In genomic region chr1:2050482-2050792, GRCh38 we compare ENCODE assay signal across 8 cellular contexts. TPM values are rescaled to one million over a fixed set of nuclear protein-coding genes. Genes with fewer than 3 reads are reported as not detected.
DNase-seq lines count a peak whose midpoint lies in the region; ATAC-seq, FAIRE-seq and TF ChIP-seq lines count a peak whose summit lies in the region.

No MANE protein-coding gene starts in this region.

- no peak for TF ChIP-seq POLR2A in GM12891 (IDR thresholded peaks at IDR 0.05; ENCODE audit: low read depth, low read length)

- H3K27me3 Mint-ChIP-seq in natural killer cell (ENCODE audit: low read depth in 2 of 2): peaks cover 5 to 20% of the 10 kb centered on the region in 2 donors

- no peak for FAIRE-seq in GM12891 (lab: Jason Lieb, UNC)

- peak overlapping the region; percentile 50 for H3K4me3 Mint-ChIP-seq in natural killer cell

- no peak for TF ChIP-seq CTCF in natural killer cell (IDR thresholded peaks at IDR 0.05)

- DNase-seq in DMS79 treated with DMSO at 0.1 percent for 48 hours (lab: John Stamatoyannopoulos, UW) (peak; percentile 64), NCI-H2171 treated with DMSO at 0.1 percent for 48 hours (lab: John Stamatoyannopoulos, UW) (peak; percentile 34), natural killer cell (no peak), NCI-H1092 treated with DMSO at 0.1 percent for 48 hours (lab: John Stamatoyannopoulos, UW) (no peak), NCI-H345 (lab: John Stamatoyannopoulos, UW) (no peak), GM12891 (ENCODE audit: insufficient read length, low spot score) (no peak)
- peak; percentile 50 for DNase-seq in effector CD8-positive, alpha-beta T cell (lab: John Stamatoyannopoulos, UW)
- DNase-seq in NK-92 treated with Interleukin-12 subunit alpha and Interleukin-12 subunit beta, amount 100 ng/mL, for 24 hours (lab: John Stamatoyannopoulos, UW): no peak

- intact Hi-C loops in natural killer cell (cut with micrococcal nuclease): no loop called here

- H3K9me3 Mint-ChIP-seq in natural killer cell: no peaks in the 10 kb centered on the region

- H3K27ac Mint-ChIP-seq in natural killer cell: peak overlapping the region in 1 of 2 donors; percentile 48

- H3K4me1 Mint-ChIP-seq in natural killer cell: peaks cover 14 to 27% of the 10 kb centered on the region in 2 donors

- H3K36me3 Mint-ChIP-seq in natural killer cell: no peaks in the 10 kb centered on the region

- peak; percentile 32 to 46 (median 41) for ATAC-seq in natural killer cell

TF ChIP-seq in GM12891, 5 proteins besides CTCF, POLR2A, EP300 and RAD21:
- TF ChIP-seq SPI1 (IDR thresholded peaks at IDR 0.05; ENCODE audit: low read depth, low read length) (no peak), POU2F2 (IDR thresholded peaks at IDR 0.05; ENCODE audit: low read depth, low read length) (no peak), POLR2AphosphoS5 (IDR thresholded peaks at IDR 0.05; ENCODE audit: low read depth, low read length) (no peak), TAF1 (IDR thresholded peaks at IDR 0.05; ENCODE audit: low read depth, low read length) (no peak), PAX5 (IDR thresholded peaks at IDR 0.05; ENCODE audit: insufficient read depth, low read length, severe bottlenecking) (no peak)

RNA-seq across cellular contexts. Expression of gene PRKCZ, which starts 0.2 kb away (rescaled TPM):
- total RNA-seq in natural killer cell: 10 to 100 TPM; 25.1 to 37.1 (median 30.5) TPM
- polyA plus RNA-seq in GM12891 (2012; ENCODE audit: low read depth, missing spikeins): 0.82 TPM

RNA-seq across cellular contexts. Expression of gene GABRD, which starts 31.3 kb away (rescaled TPM):
- under 1 TPM in 2 of 3 donors, not detected in 1; 0.19 to 0.33 TPM for total RNA-seq in natural killer cell
- polyA plus RNA-seq in GM12891 (2012; ENCODE audit: low read depth, missing spikeins): not detected

RNA-seq across cellular contexts. Expression of gene CFAP74, which starts 46.9 kb away (rescaled TPM):
- total RNA-seq in natural killer cell: not detected
- not detected for polyA plus RNA-seq in GM12891 (2012; ENCODE audit: low read depth, missing spikeins)

Comparison
In these comparisons a context has a peak if more than half of its experiments do, and no peak if none do; other contexts are left out.
1. DNase-seq: peak in DMS79 treated with DMSO at 0.1 percent for 48 hours (single experiment), NCI-H2171 treated with DMSO at 0.1 percent for 48 hours (single experiment) and effector CD8-positive, alpha-beta T cell (single experiment); none in natural killer cell (single experiment), NK-92 treated with Interleukin-12 subunit alpha and Interleukin-12 subunit beta, amount 100 ng/mL, for 24 hours (single experiment), NCI-H1092 treated with DMSO at 0.1 percent for 48 hours (single experiment), NCI-H345 (single experiment) and GM12891 (single experiment).